1 cellular context compared by ENCODE assay signal in the genomic region with DNA sequence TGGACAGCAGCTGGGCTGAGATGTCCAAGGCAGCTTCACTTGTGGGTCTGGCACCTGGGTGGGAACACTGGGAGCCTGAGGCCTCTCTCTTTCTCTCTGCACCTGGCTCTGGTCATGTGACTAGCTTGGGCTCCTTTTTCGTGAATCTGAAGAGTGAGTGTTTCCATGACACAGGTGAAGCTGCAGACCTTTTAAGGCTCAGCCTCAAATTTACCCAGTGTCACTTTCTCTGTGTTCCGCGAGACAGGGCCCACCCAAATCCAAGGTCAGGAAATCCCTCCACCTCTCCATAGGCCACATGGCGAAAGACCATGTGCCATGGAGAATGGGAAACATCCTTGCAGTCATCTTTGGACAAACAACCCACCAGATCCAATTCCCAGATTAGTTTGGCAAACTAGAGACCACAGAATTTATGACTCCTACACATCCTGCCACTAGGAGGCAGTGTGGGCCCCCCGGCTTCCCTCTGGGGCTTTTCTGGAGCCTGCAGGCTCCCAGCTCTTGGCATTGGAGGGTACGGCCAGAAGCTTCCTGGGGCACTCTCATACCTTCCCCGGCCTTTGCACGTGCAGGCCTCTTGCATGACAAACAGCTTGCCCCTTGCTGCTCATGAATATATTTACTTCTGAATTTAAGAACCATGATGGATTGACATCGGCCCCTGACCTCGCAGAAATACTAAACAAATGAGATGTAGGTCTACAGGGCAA.
A peak's percentile ranks its signal among the peaks of the same experiment; 100 is the strongest.
TF ChIP-seq lines count a peak whose summit lies in the region.

No MANE protein-coding gene starts in this region.

TF ChIP-seq in K562, 482 proteins besides CTCF, POLR2A, EP300 and RAD21 (continued from another document and continues in another):
- TF ChIP-seq, protein P1, sequence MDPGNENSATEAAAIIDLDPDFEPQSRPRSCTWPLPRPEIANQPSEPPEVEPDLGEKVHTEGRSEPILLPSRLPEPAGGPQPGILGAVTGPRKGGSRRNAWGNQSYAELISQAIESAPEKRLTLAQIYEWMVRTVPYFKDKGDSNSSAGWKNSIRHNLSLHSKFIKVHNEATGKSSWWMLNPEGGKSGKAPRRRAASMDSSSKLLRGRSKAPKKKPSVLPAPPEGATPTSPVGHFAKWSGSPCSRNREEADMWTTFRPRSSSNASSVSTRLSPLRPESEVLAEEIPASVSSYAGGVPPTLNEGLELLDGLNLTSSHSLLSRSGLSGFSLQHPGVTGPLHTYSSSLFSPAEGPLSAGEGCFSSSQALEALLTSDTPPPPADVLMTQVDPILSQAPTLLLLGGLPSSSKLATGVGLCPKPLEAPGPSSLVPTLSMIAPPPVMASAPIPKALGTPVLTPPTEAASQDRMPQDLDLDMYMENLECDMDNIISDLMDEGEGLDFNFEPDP (CRISPR knock-in tag; IDR thresholded peaks at IDR 0.05): no peak; the same call in 1 of the 2 replicates
- TF ChIP-seq HIVEP1 (CRISPR knock-in tag; IDR thresholded peaks at IDR 0.05): no peak
- TF ChIP-seq GTF2F1 (IDR thresholded peaks at IDR 0.05; ENCODE audit: low read depth, low read length): no peak
- no peak for TF ChIP-seq ZNF121 (CRISPR knock-in tag; conservative IDR thresholded peaks at IDR 0.05)
- peak; percentile 46; the same call in 1 of the 2 replicates for TF ChIP-seq NFRKB (IDR thresholded peaks at IDR 0.05; ENCODE audit: low read depth)
- TF ChIP-seq ZNF175 (CRISPR knock-in tag; IDR thresholded peaks at IDR 0.05; ENCODE audit: low read depth): 0 out of 2 replicates have a peak, but pooled peaks have one; percentile 33
- TF ChIP-seq, protein P2, sequence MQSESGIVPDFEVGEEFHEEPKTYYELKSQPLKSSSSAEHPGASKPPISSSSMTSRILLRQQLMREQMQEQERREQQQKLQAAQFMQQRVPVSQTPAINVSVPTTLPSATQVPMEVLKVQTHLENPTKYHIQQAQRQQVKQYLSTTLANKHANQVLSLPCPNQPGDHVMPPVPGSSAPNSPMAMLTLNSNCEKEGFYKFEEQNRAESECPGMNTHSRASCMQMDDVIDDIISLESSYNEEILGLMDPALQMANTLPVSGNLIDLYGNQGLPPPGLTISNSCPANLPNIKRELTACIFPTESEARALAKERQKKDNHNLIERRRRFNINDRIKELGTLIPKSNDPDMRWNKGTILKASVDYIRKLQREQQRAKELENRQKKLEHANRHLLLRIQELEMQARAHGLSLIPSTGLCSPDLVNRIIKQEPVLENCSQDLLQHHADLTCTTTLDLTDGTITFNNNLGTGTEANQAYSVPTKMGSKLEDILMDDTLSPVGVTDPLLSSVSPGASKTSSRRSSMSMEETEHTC (IDR thresholded peaks at IDR 0.05): no peak
- no peak for TF ChIP-seq SMARCC2 (IDR thresholded peaks at IDR 0.05; ENCODE audit: low read depth)
- TF ChIP-seq, protein P3, sequence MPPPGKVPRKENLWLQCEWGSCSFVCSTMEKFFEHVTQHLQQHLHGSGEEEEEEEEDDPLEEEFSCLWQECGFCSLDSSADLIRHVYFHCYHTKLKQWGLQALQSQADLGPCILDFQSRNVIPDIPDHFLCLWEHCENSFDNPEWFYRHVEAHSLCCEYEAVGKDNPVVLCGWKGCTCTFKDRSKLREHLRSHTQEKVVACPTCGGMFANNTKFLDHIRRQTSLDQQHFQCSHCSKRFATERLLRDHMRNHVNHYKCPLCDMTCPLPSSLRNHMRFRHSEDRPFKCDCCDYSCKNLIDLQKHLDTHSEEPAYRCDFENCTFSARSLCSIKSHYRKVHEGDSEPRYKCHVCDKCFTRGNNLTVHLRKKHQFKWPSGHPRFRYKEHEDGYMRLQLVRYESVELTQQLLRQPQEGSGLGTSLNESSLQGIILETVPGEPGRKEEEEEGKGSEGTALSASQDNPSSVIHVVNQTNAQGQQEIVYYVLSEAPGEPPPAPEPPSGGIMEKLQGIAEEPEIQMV (tag; conservative IDR thresholded peaks at IDR 0.05; ENCODE audit: low read depth): 0 out of 2 replicates have a peak, but pooled peaks have one; percentile 5
- no peak for TF ChIP-seq RBM17 (IDR thresholded peaks at IDR 0.05; ENCODE audit: borderline replicate concordance, low read depth, low read length)
- no peak for TF ChIP-seq ZNF79 (CRISPR knock-in tag; IDR thresholded peaks at IDR 0.05; ENCODE audit: low read depth)
- no peak for TF ChIP-seq CAMTA2 (CRISPR knock-in tag; conservative IDR thresholded peaks at IDR 0.05)
- TF ChIP-seq NR4A1 (CRISPR knock-in tag; IDR thresholded peaks at IDR 0.05): no peak
- TF ChIP-seq NR4A1 (tag; IDR thresholded peaks at IDR 0.05): no peak
- TF ChIP-seq, protein P4, sequence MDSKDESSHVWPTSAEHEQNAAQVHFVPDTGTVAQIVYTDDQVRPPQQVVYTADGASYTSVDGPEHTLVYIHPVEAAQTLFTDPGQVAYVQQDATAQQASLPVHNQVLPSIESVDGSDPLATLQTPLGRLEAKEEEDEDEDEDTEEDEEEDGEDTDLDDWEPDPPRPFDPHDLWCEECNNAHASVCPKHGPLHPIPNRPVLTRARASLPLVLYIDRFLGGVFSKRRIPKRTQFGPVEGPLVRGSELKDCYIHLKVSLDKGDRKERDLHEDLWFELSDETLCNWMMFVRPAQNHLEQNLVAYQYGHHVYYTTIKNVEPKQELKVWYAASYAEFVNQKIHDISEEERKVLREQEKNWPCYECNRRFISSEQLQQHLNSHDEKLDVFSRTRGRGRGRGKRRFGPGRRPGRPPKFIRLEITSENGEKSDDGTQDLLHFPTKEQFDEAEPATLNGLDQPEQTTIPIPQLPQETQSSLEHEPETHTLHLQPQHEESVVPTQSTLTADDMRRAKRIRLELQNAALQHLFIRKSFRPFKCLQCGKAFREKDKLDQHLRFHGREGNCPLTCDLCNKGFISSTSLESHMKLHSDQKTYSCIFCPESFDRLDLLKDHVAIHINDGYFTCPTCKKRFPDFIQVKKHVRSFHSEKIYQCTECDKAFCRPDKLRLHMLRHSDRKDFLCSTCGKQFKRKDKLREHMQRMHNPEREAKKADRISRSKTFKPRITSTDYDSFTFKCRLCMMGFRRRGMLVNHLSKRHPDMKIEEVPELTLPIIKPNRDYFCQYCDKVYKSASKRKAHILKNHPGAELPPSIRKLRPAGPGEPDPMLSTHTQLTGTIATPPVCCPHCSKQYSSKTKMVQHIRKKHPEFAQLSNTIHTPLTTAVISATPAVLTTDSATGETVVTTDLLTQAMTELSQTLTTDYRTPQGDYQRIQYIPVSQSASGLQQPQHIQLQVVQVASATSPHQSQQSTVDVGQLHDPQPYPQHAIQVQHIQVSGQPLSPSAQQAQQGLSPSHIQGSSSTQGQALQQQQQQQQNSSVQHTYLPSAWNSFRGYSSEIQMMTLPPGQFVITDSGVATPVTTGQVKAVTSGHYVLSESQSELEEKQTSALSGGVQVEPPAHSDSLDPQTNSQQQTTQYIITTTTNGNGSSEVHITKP (IDR thresholded peaks at IDR 0.05; ENCODE audit: partially characterized antibody): no peak
- 0 out of 2 replicates have a peak, but pooled peaks have one; percentile 5 for TF ChIP-seq CHD2 (IDR thresholded peaks at IDR 0.05; ENCODE audit: low read depth, low read length)
- TF ChIP-seq ZNF584 (CRISPR knock-in tag; IDR thresholded peaks at IDR 0.05; ENCODE audit: low read depth): no peak
- no peak for TF ChIP-seq ZNF143 (CRISPR knock-in tag; IDR thresholded peaks at IDR 0.05)
- no peak for TF ChIP-seq HNRNPLL (IDR thresholded peaks at IDR 0.05; ENCODE audit: low read depth, low read length, poor library complexity, severe bottlenecking)
- peak; percentile 31; the same call in 1 of the 2 replicates for TF ChIP-seq SP1 (CRISPR knock-in tag; IDR thresholded peaks at IDR 0.05)
- TF ChIP-seq NFXL1 (CRISPR knock-in tag; IDR thresholded peaks at IDR 0.05): no peak
- TF ChIP-seq ZNF3 (CRISPR knock-in tag; IDR thresholded peaks at IDR 0.05): no peak
- no peak for TF ChIP-seq IFI16 (CRISPR knock-in tag; IDR thresholded peaks at IDR 0.05)
- TF ChIP-seq RBM15 (IDR thresholded peaks at IDR 0.05; ENCODE audit: insufficient read depth, low read length): no peak
- no peak for TF ChIP-seq HNRNPK (IDR thresholded peaks at IDR 0.05; ENCODE audit: low read depth, low read length, poor library complexity, severe bottlenecking)
- TF ChIP-seq GTF2E2 (tag; IDR thresholded peaks at IDR 0.05): no peak
- TF ChIP-seq ZSCAN32 (CRISPR knock-in tag; IDR thresholded peaks at IDR 0.05): no peak
- no peak for TF ChIP-seq ZNF347 (CRISPR knock-in tag; IDR thresholded peaks at IDR 0.05; ENCODE audit: low read depth)
- no peak for TF ChIP-seq KLF1 (tag; IDR thresholded peaks at IDR 0.05)
- TF ChIP-seq, protein P5, sequence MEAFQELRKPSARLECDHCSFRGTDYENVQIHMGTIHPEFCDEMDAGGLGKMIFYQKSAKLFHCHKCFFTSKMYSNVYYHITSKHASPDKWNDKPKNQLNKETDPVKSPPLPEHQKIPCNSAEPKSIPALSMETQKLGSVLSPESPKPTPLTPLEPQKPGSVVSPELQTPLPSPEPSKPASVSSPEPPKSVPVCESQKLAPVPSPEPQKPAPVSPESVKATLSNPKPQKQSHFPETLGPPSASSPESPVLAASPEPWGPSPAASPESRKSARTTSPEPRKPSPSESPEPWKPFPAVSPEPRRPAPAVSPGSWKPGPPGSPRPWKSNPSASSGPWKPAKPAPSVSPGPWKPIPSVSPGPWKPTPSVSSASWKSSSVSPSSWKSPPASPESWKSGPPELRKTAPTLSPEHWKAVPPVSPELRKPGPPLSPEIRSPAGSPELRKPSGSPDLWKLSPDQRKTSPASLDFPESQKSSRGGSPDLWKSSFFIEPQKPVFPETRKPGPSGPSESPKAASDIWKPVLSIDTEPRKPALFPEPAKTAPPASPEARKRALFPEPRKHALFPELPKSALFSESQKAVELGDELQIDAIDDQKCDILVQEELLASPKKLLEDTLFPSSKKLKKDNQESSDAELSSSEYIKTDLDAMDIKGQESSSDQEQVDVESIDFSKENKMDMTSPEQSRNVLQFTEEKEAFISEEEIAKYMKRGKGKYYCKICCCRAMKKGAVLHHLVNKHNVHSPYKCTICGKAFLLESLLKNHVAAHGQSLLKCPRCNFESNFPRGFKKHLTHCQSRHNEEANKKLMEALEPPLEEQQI (IDR thresholded peaks at IDR 0.05): no peak
- 0 out of 3 replicates have a peak, but pooled peaks of 1 of the 2 experiments have one; percentile 6 for TF ChIP-seq CBX3 (IDR thresholded peaks at IDR 0.05; ENCODE audit: borderline replicate concordance in 1 of 2, low read length in 2 of 2)
- TF ChIP-seq RBM39 (optimal IDR thresholded peaks at IDR 0.05; ENCODE audit: low read depth, low read length): no peak
- no peak for TF ChIP-seq NCOA4 (IDR thresholded peaks at IDR 0.05; ENCODE audit: partially characterized antibody)
- no peak for TF ChIP-seq XRCC3 (IDR thresholded peaks at IDR 0.05)
- TF ChIP-seq ZNF717 (CRISPR knock-in tag; IDR thresholded peaks at IDR 0.05): no peak
- TF ChIP-seq KHSRP (IDR thresholded peaks at IDR 0.05): no peak
- TF ChIP-seq FOXA3 (CRISPR knock-in tag; conservative IDR thresholded peaks at IDR 0.05 in 1 of 2, IDR thresholded peaks at IDR 0.05 in 1 of 2): no peak
- no peak for TF ChIP-seq NR1H2 (CRISPR knock-in tag; IDR thresholded peaks at IDR 0.05)
- no peak for TF ChIP-seq POLR2AphosphoS5 (IDR thresholded peaks at IDR 0.05; ENCODE audit: control insufficient read depth, insufficient read depth, low read depth, low read length)
- TF ChIP-seq MCM5 (IDR thresholded peaks at IDR 0.05; ENCODE audit: low read depth): no peak
- 0 out of 2 replicates have a peak, but pooled peaks have one; percentile 21 for TF ChIP-seq CC2D1A (IDR thresholded peaks at IDR 0.05)
- no peak for TF ChIP-seq PTRF (tag; IDR thresholded peaks at IDR 0.05)
- TF ChIP-seq SMAD2 (IDR thresholded peaks at IDR 0.05; ENCODE audit: low read depth, low read length): no peak
- 0 out of 2 replicates have a peak, but pooled peaks have one; percentile 41 for TF ChIP-seq ZNF384 (IDR thresholded peaks at IDR 0.05; ENCODE audit: low read depth, low read length)
- TF ChIP-seq KDM4B (IDR thresholded peaks at IDR 0.05; ENCODE audit: borderline replicate concordance in 2 of 2, low read depth in 1 of 2): no peak
- no peak for TF ChIP-seq RFX1 (IDR thresholded peaks at IDR 0.05)
- no peak for TF ChIP-seq BCL6 (CRISPR knock-in tag; IDR thresholded peaks at IDR 0.05)
- TF ChIP-seq ZNF324 (CRISPR knock-in tag; IDR thresholded peaks at IDR 0.05): no peak
- no peak for TF ChIP-seq ZNF184 (CRISPR knock-in tag; IDR thresholded peaks at IDR 0.05)
- no peak for TF ChIP-seq ZNF707 (CRISPR knock-in tag; conservative IDR thresholded peaks at IDR 0.05)
- TF ChIP-seq, protein P6, sequence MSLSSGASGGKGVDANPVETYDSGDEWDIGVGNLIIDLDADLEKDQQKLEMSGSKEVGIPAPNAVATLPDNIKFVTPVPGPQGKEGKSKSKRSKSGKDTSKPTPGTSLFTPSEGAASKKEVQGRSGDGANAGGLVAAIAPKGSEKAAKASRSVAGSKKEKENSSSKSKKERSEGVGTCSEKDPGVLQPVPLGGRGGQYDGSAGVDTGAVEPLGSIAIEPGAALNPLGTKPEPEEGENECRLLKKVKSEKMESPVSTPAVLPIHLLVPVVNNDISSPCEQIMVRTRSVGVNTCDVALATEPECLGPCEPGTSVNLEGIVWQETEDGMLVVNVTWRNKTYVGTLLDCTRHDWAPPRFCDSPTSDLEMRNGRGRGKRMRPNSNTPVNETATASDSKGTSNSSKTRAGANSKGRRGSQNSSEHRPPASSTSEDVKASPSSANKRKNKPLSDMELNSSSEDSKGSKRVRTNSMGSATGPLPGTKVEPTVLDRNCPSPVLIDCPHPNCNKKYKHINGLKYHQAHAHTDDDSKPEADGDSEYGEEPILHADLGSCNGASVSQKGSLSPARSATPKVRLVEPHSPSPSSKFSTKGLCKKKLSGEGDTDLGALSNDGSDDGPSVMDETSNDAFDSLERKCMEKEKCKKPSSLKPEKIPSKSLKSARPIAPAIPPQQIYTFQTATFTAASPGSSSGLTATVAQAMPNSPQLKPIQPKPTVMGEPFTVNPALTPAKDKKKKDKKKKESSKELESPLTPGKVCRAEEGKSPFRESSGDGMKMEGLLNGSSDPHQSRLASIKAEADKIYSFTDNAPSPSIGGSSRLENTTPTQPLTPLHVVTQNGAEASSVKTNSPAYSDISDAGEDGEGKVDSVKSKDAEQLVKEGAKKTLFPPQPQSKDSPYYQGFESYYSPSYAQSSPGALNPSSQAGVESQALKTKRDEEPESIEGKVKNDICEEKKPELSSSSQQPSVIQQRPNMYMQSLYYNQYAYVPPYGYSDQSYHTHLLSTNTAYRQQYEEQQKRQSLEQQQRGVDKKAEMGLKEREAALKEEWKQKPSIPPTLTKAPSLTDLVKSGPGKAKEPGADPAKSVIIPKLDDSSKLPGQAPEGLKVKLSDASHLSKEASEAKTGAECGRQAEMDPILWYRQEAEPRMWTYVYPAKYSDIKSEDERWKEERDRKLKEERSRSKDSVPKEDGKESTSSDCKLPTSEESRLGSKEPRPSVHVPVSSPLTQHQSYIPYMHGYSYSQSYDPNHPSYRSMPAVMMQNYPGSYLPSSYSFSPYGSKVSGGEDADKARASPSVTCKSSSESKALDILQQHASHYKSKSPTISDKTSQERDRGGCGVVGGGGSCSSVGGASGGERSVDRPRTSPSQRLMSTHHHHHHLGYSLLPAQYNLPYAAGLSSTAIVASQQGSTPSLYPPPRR (CRISPR knock-in tag; IDR thresholded peaks at IDR 0.05; ENCODE audit: borderline replicate concordance): 0 out of 2 replicates have a peak, but pooled peaks have one; percentile 65
- no peak for TF ChIP-seq HDAC3 (IDR thresholded peaks at IDR 0.05; ENCODE audit: borderline replicate concordance, partially characterized antibody)
